ENCODE assay signal across 1 cellular context in the genomic region with DNA sequence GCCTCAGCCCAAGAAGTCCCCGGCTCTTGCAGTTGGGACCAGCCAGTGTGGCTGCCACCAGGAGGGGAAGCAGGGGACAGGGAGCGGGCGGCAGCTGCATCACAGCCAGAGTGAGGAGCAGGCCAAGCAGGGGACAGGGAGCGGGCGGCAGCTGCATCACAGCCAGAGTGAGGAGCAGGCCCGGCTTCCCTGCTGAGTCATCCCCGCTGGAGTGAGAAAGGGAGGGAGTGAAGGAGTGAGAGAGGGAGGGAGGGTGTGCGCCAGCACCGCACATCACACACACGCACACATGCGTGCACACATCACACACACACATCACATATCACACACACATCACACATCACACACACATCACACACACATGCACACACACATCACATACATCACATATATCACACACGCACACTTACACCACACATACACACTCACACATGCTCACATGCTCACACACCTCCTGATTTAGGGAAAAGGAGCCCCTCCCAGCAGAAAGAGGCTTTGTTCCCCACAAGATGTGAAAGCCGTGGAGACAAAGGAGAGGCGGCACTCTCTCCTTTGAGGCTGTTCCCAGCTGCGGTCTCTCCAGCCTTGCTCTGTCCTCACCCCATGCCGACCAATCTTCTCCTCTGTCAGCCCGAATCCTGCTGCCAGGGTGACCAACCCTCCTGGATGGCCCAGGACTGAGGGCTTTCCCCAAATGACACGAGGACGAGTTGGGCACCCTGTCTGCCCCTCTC.
A peak's percentile ranks its signal among the peaks of the same experiment; 100 is the strongest.
TF ChIP-seq lines count a peak whose summit lies in the region.

No MANE protein-coding gene starts in this region.

TF ChIP-seq in HEK293, 187 proteins besides CTCF, POLR2A, EP300 and RAD21 (continued from another document):
- TF ChIP-seq, protein P1, sequence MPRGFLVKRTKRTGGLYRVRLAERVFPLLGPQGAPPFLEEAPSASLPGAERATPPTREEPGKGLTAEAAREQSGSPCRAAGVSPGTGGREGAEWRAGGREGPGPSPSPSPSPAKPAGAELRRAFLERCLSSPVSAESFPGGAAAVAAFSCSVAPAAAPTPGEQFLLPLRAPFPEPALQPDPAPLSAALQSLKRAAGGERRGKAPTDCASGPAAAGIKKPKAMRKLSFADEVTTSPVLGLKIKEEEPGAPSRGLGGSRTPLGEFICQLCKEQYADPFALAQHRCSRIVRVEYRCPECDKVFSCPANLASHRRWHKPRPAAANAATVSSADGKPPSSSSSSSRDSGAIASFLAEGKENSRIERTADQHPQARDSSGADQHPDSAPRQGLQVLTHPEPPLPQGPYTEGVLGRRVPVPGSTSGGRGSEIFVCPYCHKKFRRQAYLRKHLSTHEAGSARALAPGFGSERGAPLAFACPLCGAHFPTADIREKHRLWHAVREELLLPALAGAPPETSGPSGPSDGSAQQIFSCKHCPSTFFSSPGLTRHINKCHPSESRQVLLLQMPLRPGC (tag by site-specific recombination; IDR thresholded peaks at IDR 0.05): 0 out of 2 replicates have a peak, but pooled peaks have one; percentile 27
- no peak for TF ChIP-seq ZNF777 (tag by site-specific recombination; IDR thresholded peaks at IDR 0.05; ENCODE audit: borderline replicate concordance)
- TF ChIP-seq ZNF785 (tag by site-specific recombination; IDR thresholded peaks at IDR 0.05): 0 out of 2 replicates have a peak, but pooled peaks have one; percentile 61
- peak; percentile 90 for TF ChIP-seq ZIC2 (tag by site-specific recombination; IDR thresholded peaks at IDR 0.05)
- TF ChIP-seq SP7 (tag by site-specific recombination; IDR thresholded peaks at IDR 0.05): 0 out of 2 replicates have a peak, but pooled peaks have one; percentile 23
- TF ChIP-seq ZNF350 (tag by site-specific recombination; IDR thresholded peaks at IDR 0.05): no peak
- TF ChIP-seq, protein P2, sequence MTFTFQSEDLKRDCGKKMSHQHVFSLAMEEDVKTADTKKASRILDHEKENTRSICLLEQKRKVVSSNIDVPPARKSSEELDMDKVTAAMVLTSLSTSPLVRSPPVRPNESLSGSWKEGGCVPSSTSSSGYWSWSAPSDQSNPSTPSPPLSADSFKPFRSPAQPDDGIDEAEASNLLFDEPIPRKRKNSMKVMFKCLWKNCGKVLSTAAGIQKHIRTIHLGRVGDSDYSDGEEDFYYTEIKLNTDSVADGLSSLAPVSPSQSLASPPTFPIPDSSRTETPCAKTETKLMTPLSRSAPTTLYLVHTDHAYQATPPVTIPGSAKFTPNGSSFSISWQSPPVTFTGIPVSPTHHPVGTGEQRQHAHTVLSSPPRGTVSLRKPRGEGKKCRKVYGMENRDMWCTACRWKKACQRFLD (tag by site-specific recombination; IDR thresholded peaks at IDR 0.05): no peak
- TF ChIP-seq ZNF391 (tag by site-specific recombination; IDR thresholded peaks at IDR 0.05; ENCODE audit: borderline replicate concordance, low read depth): no peak
- no peak for TF ChIP-seq ZNF248 (tag by site-specific recombination; IDR thresholded peaks at IDR 0.05)
- no peak for TF ChIP-seq ZNF529 (tag by site-specific recombination; IDR thresholded peaks at IDR 0.05; ENCODE audit: insufficient replicate concordance)
- peak; percentile 82 for TF ChIP-seq ZNF600 (tag by site-specific recombination; IDR thresholded peaks at IDR 0.05)
- TF ChIP-seq, protein P3, sequence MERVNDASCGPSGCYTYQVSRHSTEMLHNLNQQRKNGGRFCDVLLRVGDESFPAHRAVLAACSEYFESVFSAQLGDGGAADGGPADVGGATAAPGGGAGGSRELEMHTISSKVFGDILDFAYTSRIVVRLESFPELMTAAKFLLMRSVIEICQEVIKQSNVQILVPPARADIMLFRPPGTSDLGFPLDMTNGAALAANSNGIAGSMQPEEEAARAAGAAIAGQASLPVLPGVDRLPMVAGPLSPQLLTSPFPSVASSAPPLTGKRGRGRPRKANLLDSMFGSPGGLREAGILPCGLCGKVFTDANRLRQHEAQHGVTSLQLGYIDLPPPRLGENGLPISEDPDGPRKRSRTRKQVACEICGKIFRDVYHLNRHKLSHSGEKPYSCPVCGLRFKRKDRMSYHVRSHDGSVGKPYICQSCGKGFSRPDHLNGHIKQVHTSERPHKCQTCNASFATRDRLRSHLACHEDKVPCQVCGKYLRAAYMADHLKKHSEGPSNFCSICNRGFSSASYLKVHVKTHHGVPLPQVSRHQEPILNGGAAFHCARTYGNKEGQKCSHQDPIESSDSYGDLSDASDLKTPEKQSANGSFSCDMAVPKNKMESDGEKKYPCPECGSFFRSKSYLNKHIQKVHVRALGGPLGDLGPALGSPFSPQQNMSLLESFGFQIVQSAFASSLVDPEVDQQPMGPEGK (tag by site-specific recombination; IDR thresholded peaks at IDR 0.05): 0 out of 2 replicates have a peak, but pooled peaks have one; percentile 46
- no peak for TF ChIP-seq OVOL3 (tag by site-specific recombination; IDR thresholded peaks at IDR 0.05)
- TF ChIP-seq ZFP37 (tag by site-specific recombination; IDR thresholded peaks at IDR 0.05): 0 out of 2 replicates have a peak, but pooled peaks have one; percentile 39
- TF ChIP-seq WT1 (tag by site-specific recombination; IDR thresholded peaks at IDR 0.05): peak; percentile 55; the same call in 1 of the 2 replicates
- peak; percentile 71; the same call in 1 of the 2 replicates for TF ChIP-seq ZBTB48 (tag by site-specific recombination; IDR thresholded peaks at IDR 0.05)
- TF ChIP-seq GLIS2 (tag by site-specific recombination; IDR thresholded peaks at IDR 0.05): peak; percentile 31
- TF ChIP-seq ZNF561 (tag by site-specific recombination; IDR thresholded peaks at IDR 0.05; ENCODE audit: borderline replicate concordance): no peak
- TF ChIP-seq OSR2 (tag by site-specific recombination; IDR thresholded peaks at IDR 0.05): peak; percentile 17; the same call in 1 of the 2 replicates
- TF ChIP-seq, protein P4, sequence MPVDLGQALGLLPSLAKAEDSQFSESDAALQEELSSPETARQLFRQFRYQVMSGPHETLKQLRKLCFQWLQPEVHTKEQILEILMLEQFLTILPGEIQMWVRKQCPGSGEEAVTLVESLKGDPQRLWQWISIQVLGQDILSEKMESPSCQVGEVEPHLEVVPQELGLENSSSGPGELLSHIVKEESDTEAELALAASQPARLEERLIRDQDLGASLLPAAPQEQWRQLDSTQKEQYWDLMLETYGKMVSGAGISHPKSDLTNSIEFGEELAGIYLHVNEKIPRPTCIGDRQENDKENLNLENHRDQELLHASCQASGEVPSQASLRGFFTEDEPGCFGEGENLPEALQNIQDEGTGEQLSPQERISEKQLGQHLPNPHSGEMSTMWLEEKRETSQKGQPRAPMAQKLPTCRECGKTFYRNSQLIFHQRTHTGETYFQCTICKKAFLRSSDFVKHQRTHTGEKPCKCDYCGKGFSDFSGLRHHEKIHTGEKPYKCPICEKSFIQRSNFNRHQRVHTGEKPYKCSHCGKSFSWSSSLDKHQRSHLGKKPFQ (tag by site-specific recombination; IDR thresholded peaks at IDR 0.05): no peak
- no peak for TF ChIP-seq ZNF658 (tag by site-specific recombination; IDR thresholded peaks at IDR 0.05)
- TF ChIP-seq, protein P5, sequence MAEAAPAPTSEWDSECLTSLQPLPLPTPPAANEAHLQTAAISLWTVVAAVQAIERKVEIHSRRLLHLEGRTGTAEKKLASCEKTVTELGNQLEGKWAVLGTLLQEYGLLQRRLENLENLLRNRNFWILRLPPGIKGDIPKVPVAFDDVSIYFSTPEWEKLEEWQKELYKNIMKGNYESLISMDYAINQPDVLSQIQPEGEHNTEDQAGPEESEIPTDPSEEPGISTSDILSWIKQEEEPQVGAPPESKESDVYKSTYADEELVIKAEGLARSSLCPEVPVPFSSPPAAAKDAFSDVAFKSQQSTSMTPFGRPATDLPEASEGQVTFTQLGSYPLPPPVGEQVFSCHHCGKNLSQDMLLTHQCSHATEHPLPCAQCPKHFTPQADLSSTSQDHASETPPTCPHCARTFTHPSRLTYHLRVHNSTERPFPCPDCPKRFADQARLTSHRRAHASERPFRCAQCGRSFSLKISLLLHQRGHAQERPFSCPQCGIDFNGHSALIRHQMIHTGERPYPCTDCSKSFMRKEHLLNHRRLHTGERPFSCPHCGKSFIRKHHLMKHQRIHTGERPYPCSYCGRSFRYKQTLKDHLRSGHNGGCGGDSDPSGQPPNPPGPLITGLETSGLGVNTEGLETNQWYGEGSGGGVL (tag by site-specific recombination; IDR thresholded peaks at IDR 0.05): peak; percentile 83
- TF ChIP-seq, protein P6, sequence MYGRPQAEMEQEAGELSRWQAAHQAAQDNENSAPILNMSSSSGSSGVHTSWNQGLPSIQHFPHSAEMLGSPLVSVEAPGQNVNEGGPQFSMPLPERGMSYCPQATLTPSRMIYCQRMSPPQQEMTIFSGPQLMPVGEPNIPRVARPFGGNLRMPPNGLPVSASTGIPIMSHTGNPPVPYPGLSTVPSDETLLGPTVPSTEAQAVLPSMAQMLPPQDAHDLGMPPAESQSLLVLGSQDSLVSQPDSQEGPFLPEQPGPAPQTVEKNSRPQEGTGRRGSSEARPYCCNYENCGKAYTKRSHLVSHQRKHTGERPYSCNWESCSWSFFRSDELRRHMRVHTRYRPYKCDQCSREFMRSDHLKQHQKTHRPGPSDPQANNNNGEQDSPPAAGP (tag by site-specific recombination; IDR thresholded peaks at IDR 0.05): peak; percentile 67
- TF ChIP-seq, protein P7, sequence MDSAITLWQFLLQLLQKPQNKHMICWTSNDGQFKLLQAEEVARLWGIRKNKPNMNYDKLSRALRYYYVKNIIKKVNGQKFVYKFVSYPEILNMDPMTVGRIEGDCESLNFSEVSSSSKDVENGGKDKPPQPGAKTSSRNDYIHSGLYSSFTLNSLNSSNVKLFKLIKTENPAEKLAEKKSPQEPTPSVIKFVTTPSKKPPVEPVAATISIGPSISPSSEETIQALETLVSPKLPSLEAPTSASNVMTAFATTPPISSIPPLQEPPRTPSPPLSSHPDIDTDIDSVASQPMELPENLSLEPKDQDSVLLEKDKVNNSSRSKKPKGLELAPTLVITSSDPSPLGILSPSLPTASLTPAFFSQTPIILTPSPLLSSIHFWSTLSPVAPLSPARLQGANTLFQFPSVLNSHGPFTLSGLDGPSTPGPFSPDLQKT (IDR thresholded peaks at IDR 0.05; ENCODE audit: borderline replicate concordance, low read depth, low read length): no peak
- TF ChIP-seq ZNF37A (tag by site-specific recombination; IDR thresholded peaks at IDR 0.05): no peak
- TF ChIP-seq ZNF521 (tag by site-specific recombination; IDR thresholded peaks at IDR 0.05): no peak
- no peak for TF ChIP-seq EGR2 (tag by site-specific recombination; IDR thresholded peaks at IDR 0.05; ENCODE audit: low read depth)
- no peak for TF ChIP-seq ZNF544 (tag by site-specific recombination; IDR thresholded peaks at IDR 0.05)
- no peak for TF ChIP-seq MYNN (tag by site-specific recombination; IDR thresholded peaks at IDR 0.05; ENCODE audit: borderline replicate concordance)
- TF ChIP-seq, protein P8, sequence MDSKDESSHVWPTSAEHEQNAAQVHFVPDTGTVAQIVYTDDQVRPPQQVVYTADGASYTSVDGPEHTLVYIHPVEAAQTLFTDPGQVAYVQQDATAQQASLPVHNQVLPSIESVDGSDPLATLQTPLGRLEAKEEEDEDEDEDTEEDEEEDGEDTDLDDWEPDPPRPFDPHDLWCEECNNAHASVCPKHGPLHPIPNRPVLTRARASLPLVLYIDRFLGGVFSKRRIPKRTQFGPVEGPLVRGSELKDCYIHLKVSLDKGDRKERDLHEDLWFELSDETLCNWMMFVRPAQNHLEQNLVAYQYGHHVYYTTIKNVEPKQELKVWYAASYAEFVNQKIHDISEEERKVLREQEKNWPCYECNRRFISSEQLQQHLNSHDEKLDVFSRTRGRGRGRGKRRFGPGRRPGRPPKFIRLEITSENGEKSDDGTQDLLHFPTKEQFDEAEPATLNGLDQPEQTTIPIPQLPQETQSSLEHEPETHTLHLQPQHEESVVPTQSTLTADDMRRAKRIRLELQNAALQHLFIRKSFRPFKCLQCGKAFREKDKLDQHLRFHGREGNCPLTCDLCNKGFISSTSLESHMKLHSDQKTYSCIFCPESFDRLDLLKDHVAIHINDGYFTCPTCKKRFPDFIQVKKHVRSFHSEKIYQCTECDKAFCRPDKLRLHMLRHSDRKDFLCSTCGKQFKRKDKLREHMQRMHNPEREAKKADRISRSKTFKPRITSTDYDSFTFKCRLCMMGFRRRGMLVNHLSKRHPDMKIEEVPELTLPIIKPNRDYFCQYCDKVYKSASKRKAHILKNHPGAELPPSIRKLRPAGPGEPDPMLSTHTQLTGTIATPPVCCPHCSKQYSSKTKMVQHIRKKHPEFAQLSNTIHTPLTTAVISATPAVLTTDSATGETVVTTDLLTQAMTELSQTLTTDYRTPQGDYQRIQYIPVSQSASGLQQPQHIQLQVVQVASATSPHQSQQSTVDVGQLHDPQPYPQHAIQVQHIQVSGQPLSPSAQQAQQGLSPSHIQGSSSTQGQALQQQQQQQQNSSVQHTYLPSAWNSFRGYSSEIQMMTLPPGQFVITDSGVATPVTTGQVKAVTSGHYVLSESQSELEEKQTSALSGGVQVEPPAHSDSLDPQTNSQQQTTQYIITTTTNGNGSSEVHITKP (tag by site-specific recombination; IDR thresholded peaks at IDR 0.05): no peak
- TF ChIP-seq, protein P9, sequence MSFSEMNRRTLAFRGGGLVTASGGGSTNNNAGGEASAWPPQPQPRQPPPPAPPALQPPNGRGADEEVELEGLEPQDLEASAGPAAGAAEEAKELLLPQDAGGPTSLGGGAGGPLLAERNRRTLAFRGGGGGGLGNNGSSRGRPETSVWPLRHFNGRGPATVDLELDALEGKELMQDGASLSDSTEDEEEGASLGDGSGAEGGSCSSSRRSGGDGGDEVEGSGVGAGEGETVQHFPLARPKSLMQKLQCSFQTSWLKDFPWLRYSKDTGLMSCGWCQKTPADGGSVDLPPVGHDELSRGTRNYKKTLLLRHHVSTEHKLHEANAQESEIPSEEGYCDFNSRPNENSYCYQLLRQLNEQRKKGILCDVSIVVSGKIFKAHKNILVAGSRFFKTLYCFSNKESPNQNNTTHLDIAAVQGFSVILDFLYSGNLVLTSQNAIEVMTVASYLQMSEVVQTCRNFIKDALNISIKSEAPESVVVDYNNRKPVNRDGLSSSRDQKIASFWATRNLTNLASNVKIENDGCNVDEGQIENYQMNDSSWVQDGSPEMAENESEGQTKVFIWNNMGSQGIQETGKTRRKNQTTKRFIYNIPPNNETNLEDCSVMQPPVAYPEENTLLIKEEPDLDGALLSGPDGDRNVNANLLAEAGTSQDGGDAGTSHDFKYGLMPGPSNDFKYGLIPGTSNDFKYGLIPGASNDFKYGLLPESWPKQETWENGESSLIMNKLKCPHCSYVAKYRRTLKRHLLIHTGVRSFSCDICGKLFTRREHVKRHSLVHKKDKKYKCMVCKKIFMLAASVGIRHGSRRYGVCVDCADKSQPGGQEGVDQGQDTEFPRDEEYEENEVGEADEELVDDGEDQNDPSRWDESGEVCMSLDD (tag by site-specific recombination; IDR thresholded peaks at IDR 0.05): 0 out of 2 replicates have a peak, but pooled peaks have one; percentile 21
- TF ChIP-seq, protein P10, sequence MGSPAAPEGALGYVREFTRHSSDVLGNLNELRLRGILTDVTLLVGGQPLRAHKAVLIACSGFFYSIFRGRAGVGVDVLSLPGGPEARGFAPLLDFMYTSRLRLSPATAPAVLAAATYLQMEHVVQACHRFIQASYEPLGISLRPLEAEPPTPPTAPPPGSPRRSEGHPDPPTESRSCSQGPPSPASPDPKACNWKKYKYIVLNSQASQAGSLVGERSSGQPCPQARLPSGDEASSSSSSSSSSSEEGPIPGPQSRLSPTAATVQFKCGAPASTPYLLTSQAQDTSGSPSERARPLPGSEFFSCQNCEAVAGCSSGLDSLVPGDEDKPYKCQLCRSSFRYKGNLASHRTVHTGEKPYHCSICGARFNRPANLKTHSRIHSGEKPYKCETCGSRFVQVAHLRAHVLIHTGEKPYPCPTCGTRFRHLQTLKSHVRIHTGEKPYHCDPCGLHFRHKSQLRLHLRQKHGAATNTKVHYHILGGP (tag by site-specific recombination; IDR thresholded peaks at IDR 0.05): no peak
- no peak for TF ChIP-seq IKZF3 (tag by site-specific recombination; IDR thresholded peaks at IDR 0.05)
- peak; percentile 71; the same call in 1 of the 2 replicates for TF ChIP-seq ZBTB17 (tag by site-specific recombination; IDR thresholded peaks at IDR 0.05)
- TF ChIP-seq ZNF274 (IDR thresholded peaks at IDR 0.05; ENCODE audit: low read length): no peak
- no peak for TF ChIP-seq ZNF274 (tag by site-specific recombination; IDR thresholded peaks at IDR 0.05; ENCODE audit: borderline replicate concordance)
